ENCODE assay signal across 1 cellular context in genomic region chr1:231641444-231641843, GRCh38.
TF ChIP-seq lines count a peak whose summit lies in the region.

No MANE protein-coding gene starts in this region.

TF ChIP-seq in K562, 482 proteins besides CTCF, POLR2A, EP300 and RAD21:
- TF ChIP-seq NFYB (IDR thresholded peaks at IDR 0.05; ENCODE audit: extremely low read depth, insufficient read length): peak; percentile 74
TF ChIP-seq in K562: peak in this region for 1; not testable (repeated sequence) for 481.
